ENCODE assay signal across 1 cellular context in genomic region chr16:12796498-12796897, GRCh38.
TF ChIP-seq lines count a peak whose summit lies in the region.

No MANE protein-coding gene starts in this region.

TF ChIP-seq in K562, 482 proteins besides CTCF, POLR2A, EP300 and RAD21 (continued from another document):
- TF ChIP-seq KLF16 (IDR thresholded peaks at IDR 0.05) (no peak), CHD7 (IDR thresholded peaks at IDR 0.05; ENCODE audit: low read depth, low read length) (no peak), NFE2 (IDR thresholded peaks at IDR 0.05; ENCODE audit: low read depth) (peak; percentile 90), HBP1 (CRISPR knock-in tag; IDR thresholded peaks at IDR 0.05) (no peak), JUND (IDR thresholded peaks at IDR 0.05; ENCODE audit: borderline replicate concordance, low read depth, low read length) (peak; percentile 42; the same call in 1 of the 2 replicates), JUND (tag; IDR thresholded peaks at IDR 0.05; ENCODE audit: borderline replicate concordance, low read depth, low read length) (no peak; the same call in 2 of the 3 replicates), TAF9B (IDR thresholded peaks at IDR 0.05; ENCODE audit: partially characterized antibody) (no peak), GTF2B (IDR thresholded peaks at IDR 0.05; ENCODE audit: extremely low read depth, insufficient read length) (no peak), ZNF507 (tag; conservative IDR thresholded peaks at IDR 0.05) (no peak), VEZF1 (CRISPR knock-in tag; IDR thresholded peaks at IDR 0.05) (no peak), BRD4 (IDR thresholded peaks at IDR 0.05) (no peak), HNRNPL (IDR thresholded peaks at IDR 0.05; ENCODE audit: low read depth, low read length) (no peak), SIRT6 (IDR thresholded peaks at IDR 0.05; ENCODE audit: low read depth, low read length) (no peak), SMAD3 (CRISPR knock-in tag; conservative IDR thresholded peaks at IDR 0.05) (no peak), E2F5 (CRISPR knock-in tag; IDR thresholded peaks at IDR 0.05) (no peak), NELFE (IDR thresholded peaks at IDR 0.05; ENCODE audit: insufficient read depth, insufficient read length) (no peak), ZNF197 (CRISPR knock-in tag; IDR thresholded peaks at IDR 0.05; ENCODE audit: low read depth) (no peak), TEAD4 (IDR thresholded peaks at IDR 0.05; ENCODE audit: low read length) (peak; percentile 24; the same call in 1 of the 2 replicates), TEAD4 (CRISPR knock-in tag; IDR thresholded peaks at IDR 0.05; ENCODE audit: borderline replicate concordance) (no peak), FOS (IDR thresholded peaks at IDR 0.05; ENCODE audit: extremely low read depth, insufficient read length) (no peak), MEF2D (tag; conservative IDR thresholded peaks at IDR 0.05; ENCODE audit: low read depth) (0 out of 2 replicates have a peak, but pooled peaks have one; percentile 37), HDAC6 (IDR thresholded peaks at IDR 0.05; ENCODE audit: low read depth, low read length) (no peak), MAFG (tag; conservative IDR thresholded peaks at IDR 0.05) (peak; percentile 95), ZNF316 (IDR thresholded peaks at IDR 0.05) (peak; percentile 95), FOSL1 (tag; conservative IDR thresholded peaks at IDR 0.05) (peak; percentile 64), ARID1B (IDR thresholded peaks at IDR 0.05) (peak; percentile 46; the same call in 1 of the 2 replicates), CC2D1A (IDR thresholded peaks at IDR 0.05) (peak; percentile 32; the same call in 1 of the 2 replicates), ZNF408 (CRISPR knock-in tag; IDR thresholded peaks at IDR 0.05; ENCODE audit: low read depth) (no peak), EHMT2 (IDR thresholded peaks at IDR 0.05) (peak; percentile 72), SMARCA4 (IDR thresholded peaks at IDR 0.05) (peak; percentile 58; the same call in 1 of the 2 replicates), THRA (IDR thresholded peaks at IDR 0.05) (no peak), ATF3 (IDR thresholded peaks at IDR 0.05) (peak; percentile 35; the same call in 1 of the 2 replicates), ATF3 (CRISPR knock-in tag; conservative IDR thresholded peaks at IDR 0.05) (no peak), NFE2L1 (tag; IDR thresholded peaks at IDR 0.05; ENCODE audit: borderline replicate concordance, low read depth) (peak; percentile 81), ZNF444 (CRISPR knock-in tag; IDR thresholded peaks at IDR 0.05) (no peak), MAFF (IDR thresholded peaks at IDR 0.05; ENCODE audit: low read length) (peak; percentile 91), CHD2 (IDR thresholded peaks at IDR 0.05; ENCODE audit: low read depth, low read length) (no peak), C11orf30 (IDR thresholded peaks at IDR 0.05; ENCODE audit: low read depth) (peak; percentile 92)
